In genomic region chr11:5600374-5600851, GRCh38 we compare ENCODE assay signal across 8 cellular contexts. TPM values are rescaled to one million over a fixed set of nuclear protein-coding genes. Genes with fewer than 3 reads are reported as not detected.
DNase-seq lines count a peak whose midpoint lies in the region; ATAC-seq, FAIRE-seq and TF ChIP-seq lines count a peak whose summit lies in the region.

No MANE protein-coding gene starts in this region.

- peak overlapping the region; percentile 8 for H4K8ac ChIP-seq in trophoblast cell (ENCODE audit: low read depth, low read length)

- H2BK5ac ChIP-seq in trophoblast cell (ENCODE audit: low read depth, low read length, poor library complexity), result no peak overlapping the region

- FAIRE-seq in urothelium cell line (lab: Jason Lieb, UNC), result no peak

- H3K4me2 ChIP-seq in PC-3 (ENCODE audit: low read length), result peak overlapping the region; percentile 16
- no peak overlapping the region for H3K4me2 ChIP-seq in trophoblast cell (ENCODE audit: low read length)

- H3K4ac ChIP-seq in trophoblast cell (ENCODE audit: low read depth, low read length), result no peak overlapping the region

- H4K20me1 ChIP-seq in PC-3 (ENCODE audit: low read length), result no peaks in the 10 kb centered on the region

- H3F3A ChIP-seq in PC-3 (ENCODE audit: low read length, unreplicated experiment), result peaks cover 4% of the 10 kb centered on the region

- BruUV-seq in PC-3 (replicated peaks; lab: Mats Ljungman, UMichigan), result no TSS peak

- ATAC-seq in GM19324 (IDR thresholded peaks at IDR 0.05; ENCODE audit: low FRiP score, unreplicated experiment), result peak; percentile 68
- peak; percentile 74 for ATAC-seq in HG03342 (IDR thresholded peaks at IDR 0.05; ENCODE audit: unreplicated experiment)
- ATAC-seq in PC-3, result peak; percentile 65

- H3K79me1 ChIP-seq in trophoblast cell (ENCODE audit: low read length), result peaks cover 9% of the 10 kb centered on the region

- H2BK120ac ChIP-seq in trophoblast cell (ENCODE audit: insufficient read depth, low read length, poor library complexity), result no peak overlapping the region

- H2AFZ ChIP-seq in PC-3 (ENCODE audit: low read length), result no peak overlapping the region
- H2AFZ ChIP-seq in trophoblast cell (ENCODE audit: insufficient read depth, low read length, poor library complexity), result no peak overlapping the region

- no peak overlapping the region for H3K27ac ChIP-seq in PC-3 (ENCODE audit: low read length)
- H3K27ac ChIP-seq in trophoblast cell (ENCODE audit: low read depth, low read length), result no peak overlapping the region

- DNase-seq in COR-L47 (lab: John Stamatoyannopoulos, UW) (peak; percentile 31), PC-3 (peak; percentile 72), germinal center (ENCODE audit: low spot score) (peak; percentile 47), trophoblast cell (peak; percentile 90 to 92), urothelium cell line (ENCODE audit: low spot score) (peak; percentile 75)
- peak; percentile 22 to 29 for DNase-seq in activated T-helper 1 cell treated with anti-CD3 and anti-CD28 coated beads, Interleukin-2, amount 50 U/mL, for 16 hours (ENCODE audit: low read depth in 1 of 2, low spot score in 1 of 2)

- H3K14ac ChIP-seq in trophoblast cell (ENCODE audit: low read length), result no peak overlapping the region

- H3K9me2 ChIP-seq in PC-3 (replicated peaks; ENCODE audit: low read length), result no peaks in the 10 kb centered on the region

- H2AK5ac ChIP-seq in trophoblast cell (ENCODE audit: low read length), result no peak overlapping the region

- H2BK12ac ChIP-seq in trophoblast cell (ENCODE audit: low read length), result peak overlapping the region; percentile 4

- POLR2A ChIA-PET in PC-3 (lab: Charles Lee; ENCODE audit: unreplicated experiment), result no interaction called here

- TF ChIP-seq CTCF in PC-3 (conservative IDR thresholded peaks at IDR 0.05; ENCODE audit: low read depth, low read length), result peak; percentile 79

- WGBS in trophoblast cell (ENCODE audit: extremely low coverage, insufficient coverage, insufficient read length), result no CpG with 5 or more reads among the region's 9 CpGs

- H4K12ac ChIP-seq in trophoblast cell (ENCODE audit: low read depth, low read length), result no peak overlapping the region

- intact Hi-C loops in PC-3 (cut with micrococcal nuclease), result loop anchor here (1.0 kb wide), 2 partner anchors 84 to 112 kb away; no protein-coding TSS in a partner anchor

- CTCF ChIA-PET in PC-3 (lab: Charles Lee), result interaction anchor here (0.7 to 0.8 kb wide), 2 partner anchors 21 to 84 kb away, joined by 3 read pairs; partner anchors contain the start of gene TRIM5

- H3K4me1 ChIP-seq in PC-3 (ENCODE audit: insufficient read depth, low read length), result peaks cover 20% of the 10 kb centered on the region
- peaks cover 18 to 27% of the 10 kb centered on the region in 2 experiments for H3K4me1 ChIP-seq in trophoblast cell (ENCODE audit: control insufficient read depth in 1 of 2, insufficient read depth in 2 of 2, low read length in 2 of 2)

- H3K27me3 ChIP-seq in PC-3 (ENCODE audit: low read length) (no peaks in the 10 kb centered on the region), trophoblast cell (ENCODE audit: insufficient read depth, low read length) (no peaks in the 10 kb centered on the region)

- no peaks in the 10 kb centered on the region; the same call in none of the 2 replicates for H3K36me3 ChIP-seq in PC-3 (ENCODE audit: low read depth, low read length)
- H3K36me3 ChIP-seq in trophoblast cell (ENCODE audit: control insufficient read depth in 1 of 2, insufficient read depth in 2 of 2, low read length in 2 of 2), result no peaks in the 10 kb centered on the region

- H3K23ac ChIP-seq in trophoblast cell (ENCODE audit: low read length), result no peak overlapping the region

- no peaks in the 10 kb centered on the region for H3K9me3 ChIP-seq in PC-3 (ENCODE audit: low read length)
- no peaks in the 10 kb centered on the region for H3K9me3 ChIP-seq in trophoblast cell (ENCODE audit: insufficient read depth, low read depth, low read length)

- H3K79me2 ChIP-seq in PC-3 (ENCODE audit: low read length) (peaks cover 36% of the 10 kb centered on the region), trophoblast cell (ENCODE audit: control insufficient read depth, insufficient read depth, low read length, poor library complexity) (peaks cover 7% of the 10 kb centered on the region)

- H4K91ac ChIP-seq in trophoblast cell (ENCODE audit: low read depth, low read length), result peak overlapping the region; percentile 5

- no peak overlapping the region for H3K18ac ChIP-seq in trophoblast cell (ENCODE audit: low read length)

- H3K9ac ChIP-seq in PC-3 (ENCODE audit: low read length) (no peak overlapping the region), trophoblast cell (ENCODE audit: low read length) (no peak overlapping the region)

- no peak overlapping the region for H3K4me3 ChIP-seq in PC-3 (ENCODE audit: low read length)
- no peak overlapping the region for H3K4me3 ChIP-seq in trophoblast cell (ENCODE audit: low read depth, low read length)

RNA-seq across cellular contexts. Expression of gene TRIM6, which starts 4.0 kb away (rescaled TPM):
- total RNA-seq in PC-3 (2014; rRNA removed), result 10.1 and 12.6 TPM in 2 replicates
- polyA plus RNA-seq in trophoblast cell (2013), result 17.9 and 18.5 TPM in 2 replicates

RNA-seq across cellular contexts. Expression of gene OR52B6, which starts 19.7 kb away (rescaled TPM):
- not detected in 2 replicates for total RNA-seq in PC-3 (2014; rRNA removed)
- polyA plus RNA-seq in trophoblast cell (2013), result not detected in 2 replicates

RNA-seq across cellular contexts. Expression of gene TRIM34, which starts 24.4 kb away (rescaled TPM):
- 1.3 and 1.6 TPM in 2 replicates for total RNA-seq in PC-3 (2014; rRNA removed)
- polyA plus RNA-seq in trophoblast cell (2013), result 7.3 and 8.8 TPM in 2 replicates

RNA-seq across cellular contexts. Expression of gene OR52H1, which starts 52.1 kb away (rescaled TPM):
- not detected in 2 replicates for total RNA-seq in PC-3 (2014; rRNA removed)
- polyA plus RNA-seq in trophoblast cell (2013), result not detected in 2 replicates

Comparison
In these comparisons a context has a peak if more than half of its experiments do, and no peak if none do; other contexts are left out.
1. DNase-seq: peak in every context shown above with its lines; median percentile 91 in trophoblast cell; 75 in urothelium cell line; 72 in PC-3; 47 in germinal center; 31 in COR-L47; 26 in activated T-helper 1 cell treated with anti-CD3 and anti-CD28 coated beads, Interleukin-2, amount 50 U/mL, for 16 hours.